ENCODE assay signal across 25 cellular contexts in genomic region chr1:156992215-156992614, GRCh38.
"Had no signal": no experiment of that assay in that cellular context is flagged by ENCODE, and none has a peak within 500 bp of the region (broad histone marks: within the 10 kb centered on the region; RNA-seq: fewer than 3 reads in every experiment).

No MANE protein-coding gene starts in this region.

- H3K4me1 Mint-ChIP-seq: activated naive CD8-positive, alpha-beta T cell treated with anti-CD3 and anti-CD28 coated beads, Interleukin-2, amount 50 U/mL, for 24 hours had no signal

- H3K9me3 ChIP-seq: SJSA1 had no signal

- H3K27ac ChIP-seq: SJSA1 had no signal

- H3K27me3 ChIP-seq: SJSA1 had no signal

- H3K36me3 Mint-ChIP-seq: WTC11 had no signal

- DNase-seq: activated CD4-positive, alpha-beta T cell treated with anti-CD3 and anti-CD28 coated beads for 48 hours; activated CD4-positive, alpha-beta T cell treated with anti-CD3 and anti-CD28 coated beads, Interleukin-2, amount 50 U/mL, for 4 hours; activated CD4-positive, CD25-positive, alpha-beta regulatory T cell treated with anti-CD3 and anti-CD28 coated beads, Interleukin-2, amount 50 U/mL, for 72 hours; activated CD8-positive, alpha-beta memory T cell treated with anti-CD3 and anti-CD28 coated beads, Interleukin-2, amount 50 U/mL, for 48 hours; activated CD8-positive, alpha-beta T cell treated with anti-CD3 and anti-CD28 coated beads, Interleukin-2, amount 10 ng/mL, durations not matched to agents 7 days and 5 days; activated naive CD4-positive, alpha-beta T cell treated with anti-CD3 and anti-CD28 coated beads, Interleukin-2, amount 50 U/mL, for 16 hours; activated naive CD8-positive, alpha-beta T cell treated with anti-CD3 and anti-CD28 coated beads, Interleukin-2, amount 50 U/mL, for 24 hours; activated T-cell treated with anti-CD3 and anti-CD28 coated beads, Interleukin-2, amount 50 U/mL, for 1 hour; amniotic stem cell; Kasumi-1; KBM-7; NCI-H1105 treated with DMSO at 0.1 percent for 48 hours; NCI-H1436 treated with DMSO at 0.1 percent for 48 hours; NCI-H187; NCI-H2081; NCI-H446; NCI-H524; SHP77 had no signal

- H3K9me3 Mint-ChIP-seq: activated naive CD8-positive, alpha-beta T cell treated with anti-CD3 and anti-CD28 coated beads, Interleukin-2, amount 50 U/mL, for 24 hours; brain; T-helper 1 cell treated with Interleukin-12 subunit alpha and Interleukin-12 subunit beta and Interleukin-4 antibody, amounts not matched to agents 30 μg/mL and 1 μg/mL, for 36 hours; WTC11 had no signal

- H3K4me3 ChIP-seq: SJSA1 had no signal

- H3K4me3 Mint-ChIP-seq: activated CD8-positive, alpha-beta T cell treated with anti-CD3 and anti-CD28 coated beads, Interleukin-2, amount 10 ng/mL, durations not matched to agents 7 days and 5 days; activated naive CD8-positive, alpha-beta T cell treated with anti-CD3 and anti-CD28 coated beads, Interleukin-2, amount 50 U/mL, for 24 hours; brain; T-helper 1 cell treated with Interleukin-12 subunit alpha and Interleukin-12 subunit beta and Interleukin-4 antibody, amounts not matched to agents 30 μg/mL and 1 μg/mL, for 36 hours; WTC11 had no signal

- H3K27ac Mint-ChIP-seq: activated CD8-positive, alpha-beta T cell treated with anti-CD3 and anti-CD28 coated beads, Interleukin-2, amount 10 ng/mL, durations not matched to agents 7 days and 5 days; activated naive CD8-positive, alpha-beta T cell treated with anti-CD3 and anti-CD28 coated beads, Interleukin-2, amount 50 U/mL, for 24 hours; brain; T-helper 1 cell treated with Interleukin-12 subunit alpha and Interleukin-12 subunit beta and Interleukin-4 antibody, amounts not matched to agents 30 μg/mL and 1 μg/mL, for 36 hours; WTC11 had no signal

- FAIRE-seq: astrocyte, RCC 7860 had no signal

- ATAC-seq: activated CD8-positive, alpha-beta T cell treated with anti-CD3 and anti-CD28 coated beads, Interleukin-2, amount 10 ng/mL, durations not matched to agents 7 days and 5 days; activated naive CD8-positive, alpha-beta T cell treated with anti-CD3 and anti-CD28 coated beads, Interleukin-2, amount 50 U/mL, for 24 hours; SK-N-SH treated with all-trans-retinoic acid at 6 μM for 48 hours; WTC11 had no signal

- H3K4me1 ChIP-seq: SJSA1 had no signal
